Comparison of ENCODE assay signal across 21 cellular contexts in the genomic region with DNA sequence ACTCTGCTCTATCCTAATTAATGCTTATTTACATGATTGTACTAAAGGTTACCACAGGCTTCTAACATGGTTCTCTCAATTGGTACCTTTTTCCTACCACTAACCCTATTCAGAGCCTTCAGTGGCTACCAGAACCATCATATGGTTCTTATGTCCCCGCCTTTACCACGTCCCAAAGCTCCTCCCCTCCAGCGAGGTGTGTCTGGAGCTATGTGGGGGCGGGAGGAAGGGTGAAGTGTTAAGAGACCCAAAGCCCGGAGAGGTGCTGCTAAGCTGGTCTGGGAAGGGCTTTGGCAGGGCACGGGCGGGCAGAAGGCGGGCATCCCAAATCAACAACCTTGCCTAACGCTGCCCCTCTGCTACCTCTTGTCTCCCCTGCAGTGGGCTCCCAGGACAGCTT. TPM values are rescaled to one million over a fixed set of nuclear protein-coding genes. Genes with fewer than 3 reads are reported as not detected.
A peak's percentile ranks its signal among the peaks of the same experiment; 100 is the strongest.
DNase-seq lines count a peak whose midpoint lies in the region; ATAC-seq and TF ChIP-seq lines count a peak whose summit lies in the region.
"Had no signal": no experiment of that assay in that cellular context is flagged by ENCODE, and none has a peak within 500 bp of the region (broad histone marks: within the 10 kb centered on the region; RNA-seq: fewer than 3 reads in every experiment).

No MANE protein-coding gene starts in this region.

- intact Hi-C loops in left ventricle myocardium inferior (cut with micrococcal nuclease) = no loop called here
- intact Hi-C loops in Right ventricle myocardium superior (cut with DNase I) = no loop called here
- intact Hi-C loops in lower lobe of right lung (cut with DNase I) = no loop called here
- intact Hi-C loops in tibial artery (cut with DNase I; ENCODE audit: low total_unique reads) = no loop called here

- peak overlapping the region; percentile 57 for H3K4me3 ChIP-seq in left ventricle myocardium inferior
- peak overlapping the region; percentile 82 for H3K4me3 ChIP-seq in adipocyte (ENCODE audit: low read length)
- peak overlapping the region; percentile 19 for H3K4me3 ChIP-seq in lower lobe of right lung
- H3K4me3 ChIP-seq in tibial artery = peak overlapping the region; percentile 13 to 34
- H3K4me3 ChIP-seq: cardiac muscle cell, pancreas, thyroid gland had no signal

- H3K9me3 Mint-ChIP-seq in nephron progenitor cell = no peaks in the 10 kb centered on the region
- H3K9me3 Mint-ChIP-seq: activated naive CD4-positive, alpha-beta T cell treated with anti-CD3 and anti-CD28 coated beads, Interleukin-2, amount 50 U/mL, for 24 hours; endodermal cell had no signal

- no peak overlapping the region for H3K4me3 Mint-ChIP-seq in nephron progenitor cell
- H3K4me3 Mint-ChIP-seq: activated naive CD4-positive, alpha-beta T cell treated with anti-CD3 and anti-CD28 coated beads, Interleukin-2, amount 50 U/mL, for 24 hours; endodermal cell had no signal

- DNase-seq in left ventricle myocardium inferior = no peak
- no peak for DNase-seq in Right ventricle myocardium superior
- no peak for DNase-seq in adipocyte (ENCODE audit: low read depth)
- DNase-seq in lower lobe of right lung = no peak
- DNase-seq in tibial artery = no peak
- no peak for DNase-seq in nephron progenitor cell
- DNase-seq in iPS-NIHi11 (ENCODE audit: low spot score) = no peak
- DNase-seq: activated CD8-positive, alpha-beta memory T cell treated with anti-CD3 and anti-CD28 coated beads, Interleukin-2, amount 50 U/mL, for 48 hours; endodermal cell; glutamatergic neuron; midbrain; NCI-H2029 treated with DMSO at 0.1 percent for 48 hours; NCI-H526 treated with DMSO at 0.1 percent for 48 hours; pancreas; stimulated activated CD4-positive, alpha-beta T cell treated with anti-CD3 and anti-CD28 coated beads, Interleukin-15, amount 100 ng/mL, for 24 hours; thyroid gland had no signal

- no peaks in the 10 kb centered on the region for H3K27me3 ChIP-seq in left ventricle myocardium inferior (ENCODE audit: low read depth)
- peaks cover 14% of the 10 kb centered on the region for H3K27me3 ChIP-seq in adipocyte (replicated peaks; ENCODE audit: control insufficient read depth, insufficient read depth, low read length)
- no peaks in the 10 kb centered on the region for H3K27me3 ChIP-seq in lower lobe of right lung (ENCODE audit: low read depth)
- no peaks in the 10 kb centered on the region for H3K27me3 ChIP-seq in tibial artery
- H3K27me3 ChIP-seq: cardiac muscle cell, pancreas, thyroid gland had no signal

- H3K4me1 Mint-ChIP-seq in nephron progenitor cell = peaks cover 15% of the 10 kb centered on the region
- H3K4me1 Mint-ChIP-seq: activated naive CD4-positive, alpha-beta T cell treated with anti-CD3 and anti-CD28 coated beads, Interleukin-2, amount 50 U/mL, for 24 hours; endodermal cell had no signal

- H3K9me3 ChIP-seq in left ventricle myocardium inferior (replicated peaks) (no peaks in the 10 kb centered on the region), adipocyte (ENCODE audit: control insufficient read depth, low read length) (no peaks in the 10 kb centered on the region), lower lobe of right lung (no peaks in the 10 kb centered on the region), tibial artery (no peaks in the 10 kb centered on the region)
- H3K9me3 ChIP-seq: pancreas, thyroid gland had no signal

- no peak for TF ChIP-seq CTCF in left ventricle myocardium inferior (IDR thresholded peaks at IDR 0.05; ENCODE audit: borderline replicate concordance)
- no peak for TF ChIP-seq CTCF in lower lobe of right lung (IDR thresholded peaks at IDR 0.05)
- TF ChIP-seq CTCF in tibial artery (IDR thresholded peaks at IDR 0.05) = no peak
- TF ChIP-seq CTCF in nephron progenitor cell (IDR thresholded peaks at IDR 0.05) = no peak

- peak overlapping the region; percentile 69 for H3K9ac ChIP-seq in adipocyte (ENCODE audit: low read length)

- H3K36me3 Mint-ChIP-seq in nephron progenitor cell (ENCODE audit: low read depth) = no peaks in the 10 kb centered on the region
- H3K36me3 Mint-ChIP-seq: activated naive CD4-positive, alpha-beta T cell treated with anti-CD3 and anti-CD28 coated beads, Interleukin-2, amount 50 U/mL, for 24 hours had no signal

- H3K36me3 ChIP-seq in left ventricle myocardium inferior (no peaks in the 10 kb centered on the region), adipocyte (ENCODE audit: control insufficient read depth, insufficient read depth, low read length, severe bottlenecking) (no peaks in the 10 kb centered on the region), lower lobe of right lung (no peaks in the 10 kb centered on the region), tibial artery (peaks cover 0 to 19% (median 0%) of the 10 kb centered on the region in 3 donors)
- H3K36me3 ChIP-seq: pancreas, thyroid gland had no signal

- H3K27me3 Mint-ChIP-seq in nephron progenitor cell (ENCODE audit: low read depth, poor library complexity) = peaks cover 6% of the 10 kb centered on the region
- H3K27me3 Mint-ChIP-seq: activated naive CD4-positive, alpha-beta T cell treated with anti-CD3 and anti-CD28 coated beads, Interleukin-2, amount 50 U/mL, for 24 hours had no signal

- ATAC-seq in Right ventricle myocardium superior (ENCODE audit: poor library complexity) (no peak), lower lobe of right lung (peak in 1 of 2 donors; percentile 25), HG03565 (IDR thresholded peaks at IDR 0.05; ENCODE audit: unreplicated experiment) (no peak)
- ATAC-seq: activated CD4-positive, CD25-positive, alpha-beta regulatory T cell treated with anti-CD3 and anti-CD28 coated beads, Interleukin-2, amount 50 U/mL, for 24 hours; pancreas had no signal

- H3K4me1 ChIP-seq in left ventricle myocardium inferior = no peaks in the 10 kb centered on the region
- H3K4me1 ChIP-seq in adipocyte (ENCODE audit: control insufficient read depth, insufficient read depth, low read length) = no peaks in the 10 kb centered on the region
- no peaks in the 10 kb centered on the region for H3K4me1 ChIP-seq in lower lobe of right lung
- H3K4me1 ChIP-seq in tibial artery = no peaks in the 10 kb centered on the region
- H3K4me1 ChIP-seq: pancreas, thyroid gland had no signal

- H3K27ac ChIP-seq in left ventricle myocardium inferior (replicated peaks) = no peak overlapping the region
- no peak overlapping the region for H3K27ac ChIP-seq in lower lobe of right lung
- no peak overlapping the region for H3K27ac ChIP-seq in tibial artery
- H3K27ac ChIP-seq: cardiac muscle cell, pancreas, thyroid gland had no signal

- no peak overlapping the region for H3K27ac Mint-ChIP-seq in nephron progenitor cell
- H3K27ac Mint-ChIP-seq: activated naive CD4-positive, alpha-beta T cell treated with anti-CD3 and anti-CD28 coated beads, Interleukin-2, amount 50 U/mL, for 24 hours; endodermal cell had no signal

RNA-seq across cellular contexts. Expression of a gene that starts 10.0 kb away (rescaled TPM):
- total RNA-seq in left ventricle myocardium inferior = not detected
- not detected for total RNA-seq in Right ventricle myocardium superior
- not detected for total RNA-seq in lower lobe of right lung
- total RNA-seq: cardiac muscle cell; endodermal cell; pancreas; T-helper 1 cell treated with Interleukin-12 subunit alpha and Interleukin-12 subunit beta and Interleukin-4 antibody, amounts not matched to agents 30 ng/mL and 1 ng/mL, for 36 hours; thyroid gland had no signal

RNA-seq across cellular contexts. Expression of a gene that starts 14.9 kb away (rescaled TPM):
- total RNA-seq in left ventricle myocardium inferior (8.7 TPM), Right ventricle myocardium superior (5.3 TPM), lower lobe of right lung (6.3 TPM)
- total RNA-seq: T-helper 1 cell treated with Interleukin-12 subunit alpha and Interleukin-12 subunit beta and Interleukin-4 antibody, amounts not matched to agents 30 ng/mL and 1 ng/mL, for 36 hours had no signal

RNA-seq across cellular contexts. Expression of a gene that starts 45.3 kb away (rescaled TPM):
- total RNA-seq in left ventricle myocardium inferior = 0.11 TPM
- 0.16 TPM for total RNA-seq in Right ventricle myocardium superior
- 1.9 TPM for total RNA-seq in lower lobe of right lung
- total RNA-seq: endodermal cell; T-helper 1 cell treated with Interleukin-12 subunit alpha and Interleukin-12 subunit beta and Interleukin-4 antibody, amounts not matched to agents 30 ng/mL and 1 ng/mL, for 36 hours; thyroid gland had no signal

Comparison
In these comparisons a context has a peak if more than half of its experiments do, and no peak if none do; other contexts are left out.
1. H3K4me3 ChIP-seq: peak in every context shown above with its lines; median percentile 82 in adipocyte; 57 in left ventricle myocardium inferior; 24 in tibial artery; 19 in lower lobe of right lung.